Comparison of ENCODE assay signal across 18 cellular contexts in the genomic region with DNA sequence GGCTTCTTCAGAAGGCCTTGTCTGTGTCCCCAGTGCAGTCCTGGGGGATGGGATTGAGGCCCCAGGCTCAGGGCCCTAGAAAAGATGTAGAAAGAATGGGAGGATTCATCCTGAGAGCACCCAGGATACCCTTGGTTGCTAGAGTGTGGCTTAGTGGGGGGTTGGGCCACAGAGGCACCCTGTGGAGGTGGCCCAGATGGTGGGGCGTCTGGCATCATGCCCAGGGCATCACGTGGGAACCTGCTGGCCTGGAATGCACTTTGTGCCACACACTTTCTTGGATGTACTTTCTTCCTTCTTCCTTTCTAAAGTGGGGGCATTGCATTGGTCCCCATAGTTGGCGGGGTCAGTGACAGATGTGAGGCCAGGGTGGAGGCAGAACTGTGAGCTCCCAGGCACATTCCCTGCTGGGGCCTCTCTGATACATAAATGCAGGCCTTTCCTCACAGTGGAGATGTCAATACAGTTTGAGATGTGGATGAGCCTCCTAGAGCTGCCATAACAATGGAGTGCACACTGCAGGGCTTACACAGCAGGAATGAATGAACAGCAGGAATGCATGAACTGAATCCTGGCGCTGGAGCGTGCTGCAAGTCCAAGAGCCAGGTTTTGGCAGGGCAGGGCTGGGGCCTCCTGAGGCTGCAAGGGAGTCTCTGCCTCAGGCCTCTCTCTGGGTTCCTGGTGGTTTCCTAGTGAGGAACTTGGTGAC. TPM values are rescaled to one million over a fixed set of nuclear protein-coding genes. Genes with fewer than 3 reads are reported as not detected.
DNase-seq lines count a peak whose midpoint lies in the region; TF ChIP-seq lines count a peak whose summit lies in the region.
"Had no signal": no experiment of that assay in that cellular context is flagged by ENCODE, and none has a peak within 500 bp of the region (broad histone marks: within the 10 kb centered on the region; RNA-seq: fewer than 3 reads in every experiment).

No MANE protein-coding gene starts in this region.

- H3K27ac ChIP-seq in HEK293 (ENCODE audit: extremely low read depth, low read depth, low read length) (no peak overlapping the region), dorsolateral prefrontal cortex (peak overlapping the region in 42 of 59 donors; percentile 1 to 81 (median 46))
- H3K27ac ChIP-seq: body of pancreas, RWPE1, SK-N-MC, uterus had no signal

- POLR2A ChIA-PET in HEK293 (lab: Yijun Ruan, JAX): no interaction called here

- no peaks in the 10 kb centered on the region for H3K9me3 ChIP-seq in HEK293 (ENCODE audit: control insufficient read depth, insufficient read depth, low read depth, low read length)
- H3K9me3 ChIP-seq: body of pancreas, mucosa of descending colon, uterus had no signal

- intact Hi-C loops in dorsolateral prefrontal cortex (cut with DNase I): no loop called here

- no peaks in the 10 kb centered on the region for H3K4me1 ChIP-seq in HEK293 (ENCODE audit: control insufficient read depth, insufficient read depth, low read length)
- H3K4me1 ChIP-seq: body of pancreas, uterus had no signal

- DNase-seq in COR-L47 (lab: John Stamatoyannopoulos, UW) (peak; percentile 59), NCI-H446 (lab: John Stamatoyannopoulos, UW) (peak; percentile 58 to 78), dorsolateral prefrontal cortex (no peak), foreskin fibroblast (no peak), HCEC 1CT (no peak), SW 1271 (lab: John Stamatoyannopoulos, UW) (no peak)
- DNase-seq: activated CD4-positive, alpha-beta T cell treated with anti-CD3 and anti-CD28 coated beads, Interleukin-2, amount 50 U/mL, for 1 hour; activated naive CD8-positive, alpha-beta T cell treated with anti-CD3 and anti-CD28 coated beads for 36 hours; body of pancreas; CD8-positive, alpha-beta memory T cell; effector memory CD4-positive, alpha-beta T cell; hippocampal formation; Karpas-422; mucosa of descending colon; uterus had no signal

- TF ChIP-seq CTCF in HEK293 (tag by site-specific recombination; IDR thresholded peaks at IDR 0.05) (no peak), dorsolateral prefrontal cortex (IDR thresholded peaks at IDR 0.05 in 54 of 56, conservative IDR thresholded peaks at IDR 0.05 in 2 of 56; ENCODE audit: low read depth in 1 of 56, partially characterized antibody in 56 of 56) (no peak), foreskin fibroblast (IDR thresholded peaks at IDR 0.05; ENCODE audit: low read depth, low read length) (no peak)

- no peaks in the 10 kb centered on the region for H3K36me3 ChIP-seq in HEK293 (ENCODE audit: control insufficient read depth in 2 of 2, insufficient read depth in 1 of 2, low read length in 2 of 2)
- H3K36me3 ChIP-seq: uterus had no signal

- H3K4me3 ChIP-seq in HEK293 (ENCODE audit: low read depth, low read length) (no peak overlapping the region), dorsolateral prefrontal cortex (no peak overlapping the region), foreskin fibroblast (ENCODE audit: low read depth in 1 of 2, low read length in 2 of 2) (no peak overlapping the region)
- H3K4me3 ChIP-seq: body of pancreas, mucosa of descending colon, SK-N-MC, uterus had no signal

- CTCF ChIA-PET in HEK293 (lab: Yijun Ruan, JAX): no interaction called here

- no peaks in the 10 kb centered on the region for H3K27me3 ChIP-seq in dorsolateral prefrontal cortex
- H3K27me3 ChIP-seq: body of pancreas, uterus had no signal

TF ChIP-seq in HEK293, 187 proteins besides CTCF, POLR2A, EP300 and RAD21:
- TF ChIP-seq ZNF629 (tag by site-specific recombination; IDR thresholded peaks at IDR 0.05) (no peak), ZIC2 (tag by site-specific recombination; IDR thresholded peaks at IDR 0.05) (peak; percentile 69), GLIS1 (tag by site-specific recombination; IDR thresholded peaks at IDR 0.05) (peak; percentile 53)

RNA-seq across cellular contexts. Expression of a gene that starts 43.2 kb away (rescaled TPM):
- total RNA-seq in dorsolateral prefrontal cortex: 100 to 1,000 TPM in 84 of 120 experiments, 10 to 100 TPM in 36; 25.5 to 227 (median 115) TPM

Comparison
In these comparisons a context has a peak if more than half of its experiments do, and no peak if none do; other contexts are left out.
1. DNase-seq: peak in COR-L47 (single experiment) and NCI-H446 (2 of 2); none in dorsolateral prefrontal cortex (0 of 10), foreskin fibroblast (0 of 2), HCEC 1CT (single experiment) and SW 1271 (0 of 2).